Comparison of ENCODE assay signal across 8 cellular contexts in the genomic region with DNA sequence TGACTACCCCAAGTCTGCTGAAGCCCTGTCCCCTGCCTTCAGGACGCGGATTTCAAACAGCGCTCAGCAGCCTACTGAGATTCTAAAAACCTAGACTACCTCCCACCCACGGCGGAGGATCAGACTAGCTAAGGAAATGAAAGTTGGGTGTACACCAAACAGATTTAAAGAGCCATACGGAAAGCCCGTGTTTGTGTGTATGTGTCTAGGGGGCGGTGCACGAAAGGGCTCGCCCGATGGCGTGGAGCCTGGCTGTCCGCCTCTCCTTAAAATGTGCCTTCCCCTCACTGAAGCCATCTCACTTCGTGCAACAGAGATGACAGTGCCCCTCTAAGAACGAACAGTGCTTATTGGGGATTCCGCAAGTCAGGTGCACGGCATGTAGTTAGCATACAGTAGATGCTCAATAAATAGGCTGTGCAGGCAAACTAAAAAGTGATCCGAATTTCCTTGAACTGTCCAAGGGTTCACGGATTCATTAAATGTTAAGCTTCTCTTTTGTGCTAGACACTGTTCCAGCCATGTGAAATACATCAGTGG. TPM values are rescaled to one million over a fixed set of nuclear protein-coding genes. Genes with fewer than 3 reads are reported as not detected.
A peak's percentile ranks its signal among the peaks of the same experiment; 100 is the strongest.
DNase-seq lines count a peak whose midpoint lies in the region; ATAC-seq and TF ChIP-seq lines count a peak whose summit lies in the region.

No MANE protein-coding gene starts in this region.

- H3K79me2 ChIP-seq in PC-9 (ENCODE audit: low read depth), result peaks cover 14% of the 10 kb centered on the region

- peaks cover 61% of the 10 kb centered on the region for H3F3A ChIP-seq in PC-9 (ENCODE audit: insufficient read depth, low read depth)

- H3K27me3 Mint-ChIP-seq in chondrocyte (ENCODE audit: low read depth), result no peaks in the 10 kb centered on the region

- H3K27me3 ChIP-seq in PC-9 (ENCODE audit: insufficient read depth, low read depth) (no peaks in the 10 kb centered on the region), muscle layer of colon (ENCODE audit: control insufficient read depth in 1 of 2, insufficient read depth in 2 of 2, low read length in 2 of 2) (no peaks in the 10 kb centered on the region), aorta (ENCODE audit: control insufficient read depth in 1 of 2, insufficient read depth in 2 of 2, low read length in 1 of 2) (no peaks in the 10 kb centered on the region)

- H3K27ac ChIP-seq in PC-9, result peak overlapping the region; percentile 57
- H3K27ac ChIP-seq in muscle layer of colon (ENCODE audit: low read depth, low read length), result peak overlapping the region; percentile 76
- H3K27ac ChIP-seq in aorta (ENCODE audit: low read depth in 1 of 2, low read length in 2 of 2), result peak overlapping the region in 1 of 2 donors; percentile 96

- peaks cover 41% of the 10 kb centered on the region for H3K4me1 Mint-ChIP-seq in chondrocyte (ENCODE audit: low read depth)

- H3K9me3 Mint-ChIP-seq in chondrocyte (ENCODE audit: low read depth), result no peaks in the 10 kb centered on the region

- TF ChIP-seq CTCF in GM10266 (IDR thresholded peaks at IDR 0.05; ENCODE audit: control insufficient read depth, insufficient read depth, low read depth, missing control alignments), result no peak
- no peak for TF ChIP-seq CTCF in PC-9 (conservative IDR thresholded peaks at IDR 0.05)
- TF ChIP-seq CTCF in chondrocyte (IDR thresholded peaks at IDR 0.05), result no peak

- H3K36me3 ChIP-seq in PC-9 (ENCODE audit: low read depth) (0 out of 2 replicates have a peak, but pooled peaks cover 8% of the 10 kb centered on the region), muscle layer of colon (ENCODE audit: insufficient read depth, low read length) (peaks cover 43% of the 10 kb centered on the region), aorta (ENCODE audit: control insufficient read depth in 1 of 2, insufficient read depth in 2 of 2, low read length in 1 of 2) (peaks cover 3 to 4% of the 10 kb centered on the region in 2 donors)

- BruUV-seq in PC-9 (replicated peaks; lab: Mats Ljungman, UMichigan), result TSS peak; percentile 33

- no peaks in the 10 kb centered on the region for H3K9me3 ChIP-seq in PC-9 (ENCODE audit: insufficient read depth, low read depth)
- H3K9me3 ChIP-seq in muscle layer of colon (ENCODE audit: low read length), result no peaks in the 10 kb centered on the region
- no peaks in the 10 kb centered on the region for H3K9me3 ChIP-seq in aorta (ENCODE audit: control insufficient read depth, low read length)

- peak overlapping the region; percentile 76 for H2AFZ ChIP-seq in PC-9

- 8 to 10% methylated on average over 19 of the region's 19 CpGs for WGBS in aorta, 2 donors

- H3K9ac ChIP-seq in muscle layer of colon (ENCODE audit: low read length), result peak overlapping the region; percentile 77

- DNase-seq in GM10266 (ENCODE audit: extremely low spot score), result peak; percentile 70
- DNase-seq in PC-9, result peak in 1 of 2 experiments; percentile 32
- no peak for DNase-seq in chondrocyte (ENCODE audit: low spot score)
- DNase-seq in aorta, result no peak
- DNase-seq in occipital lobe (lab: John Stamatoyannopoulos, UW), result no peak
- no peak for DNase-seq in DMS153 (lab: John Stamatoyannopoulos, UW)

- POLR2A ChIA-PET in PC-9 (lab: Charles Lee; ENCODE audit: unreplicated experiment), result interaction anchor here (0.5 to 2.2 kb wide), 7 partner anchors 13 to 51 kb away, joined by 4 to 28 read pairs (median 5); a partner anchor contains a TSS

- CTCF ChIA-PET in PC-9 (lab: Charles Lee), result no interaction called here

- no peak for ATAC-seq in aorta (ENCODE audit: low FRiP score)
- no peak for ATAC-seq in GM18517 (IDR thresholded peaks at IDR 0.05; ENCODE audit: unreplicated experiment)

- peak overlapping the region; percentile 94 for H3K4me3 Mint-ChIP-seq in chondrocyte (ENCODE audit: unreplicated experiment)

- peak overlapping the region; percentile 87 for H3K4me2 ChIP-seq in PC-9

- H3K27ac Mint-ChIP-seq in chondrocyte (ENCODE audit: unreplicated experiment), result peak overlapping the region; percentile 100

- peaks cover 19% of the 10 kb centered on the region for H4K20me1 ChIP-seq in PC-9 (ENCODE audit: insufficient read depth)

- H3K4me1 ChIP-seq in PC-9 (replicated peaks; ENCODE audit: insufficient read depth) (peaks cover 33% of the 10 kb centered on the region), muscle layer of colon (ENCODE audit: insufficient read depth, low read length) (peaks cover 28% of the 10 kb centered on the region), aorta (ENCODE audit: control insufficient read depth in 1 of 2, insufficient read depth in 2 of 2, low read length in 2 of 2) (no peaks in the 10 kb centered on the region)

- H3K4me3 ChIP-seq in PC-9, result peak overlapping the region; percentile 66
- peak overlapping the region; percentile 51 to 87 for H3K4me3 ChIP-seq in muscle layer of colon (ENCODE audit: low read depth in 1 of 2, low read length in 2 of 2)
- H3K4me3 ChIP-seq in aorta (ENCODE audit: low read length in 2 of 2), result peak overlapping the region; percentile 43 to 47

- H3K9me2 ChIP-seq in PC-9 (ENCODE audit: insufficient read depth), result no peaks in the 10 kb centered on the region

- intact Hi-C loops in PC-9 (cut with micrococcal nuclease; ENCODE audit: unreplicated experiment), result loop anchor here (1.0 to 2.0 kb wide), 3 partner anchors 22 to 292 kb away; a partner anchor contains a TSS
- intact Hi-C loops in aorta (cut with DNase I), result loop anchor here (1.0 to 10.0 kb wide), 2 partner anchors 22 to 296 kb away; a partner anchor contains a TSS

- H3K36me3 Mint-ChIP-seq in chondrocyte (ENCODE audit: low read depth), result peaks cover 14% of the 10 kb centered on the region

RNA-seq across cellular contexts. Expression of a gene that starts 0.6 kb away (rescaled TPM):
- 5.0 and 6.7 TPM in 2 replicates for total RNA-seq in PC-9 (2021)
- total RNA-seq in chondrocyte, result 4.4 to 6.0 TPM (median 4.5 TPM) in 3 replicates
- 1 to 10 TPM; 5.7 to 6.0 TPM for total RNA-seq in aorta
- 10 to 100 TPM in 1 of 2 donors, 1 to 10 TPM in 1; 7.5 to 10.1 TPM for polyA plus RNA-seq in aorta
- total RNA-seq in occipital lobe, result 4.2 TPM

RNA-seq across cellular contexts. Expression of a gene that starts 14.1 kb away (rescaled TPM):
- total RNA-seq in PC-9 (2021) (175 and 194 TPM in 2 replicates), chondrocyte (0.73 to 3.7 TPM (median 3.2 TPM) in 3 replicates), aorta (1 to 10 TPM; 1.2 to 7.4 TPM), occipital lobe (not detected)
- 10 to 100 TPM in 1 of 2 donors, under 1 TPM in 1; 0.08 to 15.8 TPM for polyA plus RNA-seq in aorta

RNA-seq across cellular contexts. Expression of a gene that starts 21.3 kb away (rescaled TPM):
- total RNA-seq in PC-9 (2021), result 83.0 and 89.1 TPM in 2 replicates
- 33.1 to 47.3 TPM (median 33.7 TPM) in 3 replicates for total RNA-seq in chondrocyte
- total RNA-seq in aorta, result 10 to 100 TPM; 33.5 to 35.9 TPM
- polyA plus RNA-seq in aorta, result 10 to 100 TPM; 10.4 to 54.4 TPM
- total RNA-seq in occipital lobe, result 4.4 TPM

RNA-seq across cellular contexts. Expression of a gene that starts 30.5 kb away (rescaled TPM):
- total RNA-seq in PC-9 (2021) (488 and 494 TPM in 2 replicates), chondrocyte (71.4 to 83.8 TPM (median 76.6 TPM) in 3 replicates), aorta (10 to 100 TPM; 31.3 to 40.7 TPM), occipital lobe (19.2 TPM)
- 10 to 100 TPM; 11.9 to 22.0 TPM for polyA plus RNA-seq in aorta

RNA-seq across cellular contexts. Expression of a gene that starts 32.2 kb away (rescaled TPM):
- total RNA-seq in PC-9 (2021), result 134 and 162 TPM in 2 replicates
- 39.6 to 46.2 TPM (median 40.5 TPM) in 3 replicates for total RNA-seq in chondrocyte
- 10 to 100 TPM; 24.6 to 28.1 TPM for total RNA-seq in aorta
- 10 to 100 TPM; 21.5 to 46.3 TPM for polyA plus RNA-seq in aorta
- 34.2 TPM for total RNA-seq in occipital lobe

Comparison
In these comparisons a context has a peak if more than half of its experiments do, and no peak if none do; other contexts are left out.
1. RNA of a gene that starts 14.1 kb away (total RNA-seq): 175 to 194 TPM in PC-9; 1.2 to 7.4 TPM in aorta, 0.73 to 3.7 TPM in chondrocyte and not detected in occipital lobe (single experiment); every median in the first group is over 10 times any median in the second.
2. Peak in every context shown above with its lines, with median percentiles within 50 percentile points of each other: H3K4me3 ChIP-seq.